In genomic region chr15:85496146-85496545, GRCh38 we compare ENCODE assay signal across 20 cellular contexts.
DNase-seq lines count a peak whose midpoint lies in the region; ATAC-seq, FAIRE-seq and TF ChIP-seq lines count a peak whose summit lies in the region.
"Had no signal": no experiment of that assay in that cellular context is flagged by ENCODE, and none has a peak within 500 bp of the region (broad histone marks: within the 10 kb centered on the region; RNA-seq: fewer than 3 reads in every experiment).

No MANE protein-coding gene starts in this region.

- no TSS peak for BruUV-seq in mammary epithelial cell (replicated peaks; lab: Mats Ljungman, UMichigan)

- H3K27me3 ChIP-seq in OCI-LY1 (ENCODE audit: insufficient read depth, low read length) (no peaks in the 10 kb centered on the region), esophagus squamous epithelium (no peaks in the 10 kb centered on the region), smooth muscle cell (ENCODE audit: low read depth) (no peaks in the 10 kb centered on the region), mammary epithelial cell (ENCODE audit: insufficient read depth, low read length) (no peaks in the 10 kb centered on the region)
- H3K27me3 ChIP-seq: BLaER1, Peyer's patch had no signal

- intact Hi-C loops in esophagus squamous epithelium (cut with DNase I) (no loop called here), mammary epithelial cell (cut with micrococcal nuclease) (no loop called here)

- H4K20me1 ChIP-seq in OCI-LY1 (ENCODE audit: insufficient read depth, low read length) (no peaks in the 10 kb centered on the region), smooth muscle cell (ENCODE audit: low read depth) (peaks cover 53% of the 10 kb centered on the region), mammary epithelial cell (ENCODE audit: insufficient read depth, low read length) (no peaks in the 10 kb centered on the region)

- no peaks in the 10 kb centered on the region for H3K36me3 ChIP-seq in OCI-LY1 (ENCODE audit: insufficient read depth, low read length)
- no peaks in the 10 kb centered on the region for H3K36me3 ChIP-seq in esophagus squamous epithelium
- H3K36me3 ChIP-seq in smooth muscle cell (ENCODE audit: low read depth) = no peaks in the 10 kb centered on the region
- no peaks in the 10 kb centered on the region for H3K36me3 ChIP-seq in mammary epithelial cell (ENCODE audit: insufficient read depth, low read length)
- H3K36me3 ChIP-seq: BLaER1, Peyer's patch had no signal

- H3K4me2 ChIP-seq in OCI-LY1 (ENCODE audit: low read length) (peak overlapping the region; percentile 34; the same call in 1 of the 2 replicates), smooth muscle cell (peak overlapping the region; percentile 18), mammary epithelial cell (ENCODE audit: insufficient read depth, low read depth, low read length) (no peak overlapping the region)
- H3K4me2 ChIP-seq: GM23338 had no signal

- H3K4me3 ChIP-seq in OCI-LY1 (ENCODE audit: low read depth, low read length, poor library complexity, severe bottlenecking) (no peak overlapping the region), esophagus squamous epithelium (no peak overlapping the region), smooth muscle cell (no peak overlapping the region), mammary epithelial cell (replicated peaks in 1 of 3; ENCODE audit: insufficient read depth in 1 of 3, low read depth in 2 of 3, low read length in 3 of 3) (no peak overlapping the region)
- H3K4me3 ChIP-seq: BLaER1, GM12878, GM23338, K562, Peyer's patch had no signal

- H3K9me2 ChIP-seq in OCI-LY1 (ENCODE audit: low read depth, low read length) = no peaks in the 10 kb centered on the region

- H3K27ac ChIP-seq in OCI-LY1 (ENCODE audit: low read depth, low read length, poor library complexity, severe bottlenecking) (peak overlapping the region; percentile 59), esophagus squamous epithelium (peak overlapping the region in 3 of 4 donors; percentile 35 to 84 (median 78)), smooth muscle cell (ENCODE audit: low read depth) (peak overlapping the region; percentile 92), mammary epithelial cell (ENCODE audit: insufficient read depth, low read depth, low read length) (no peak overlapping the region)
- H3K27ac ChIP-seq: BLaER1 had no signal

- no peak for TF ChIP-seq CTCF in OCI-LY1 (IDR thresholded peaks at IDR 0.05; ENCODE audit: low read length)
- no peak for TF ChIP-seq CTCF in esophagus squamous epithelium (IDR thresholded peaks at IDR 0.05)
- TF ChIP-seq CTCF in smooth muscle cell (IDR thresholded peaks at IDR 0.05; ENCODE audit: borderline replicate concordance, insufficient read depth, poor library complexity, severe bottlenecking) = no peak
- no peak for TF ChIP-seq CTCF in mammary epithelial cell (conservative IDR thresholded peaks at IDR 0.05 in 1 of 2, IDR thresholded peaks at IDR 0.05 in 1 of 2; ENCODE audit: extremely low read depth in 1 of 2, insufficient read depth in 1 of 2, low read depth in 1 of 2, low read length in 2 of 2)

- TF ChIP-seq POLR2A in esophagus squamous epithelium (IDR thresholded peaks at IDR 0.05) = no peak

- in situ Hi-C loops in mammary epithelial cell (cut with MboI; ENCODE audit: low sequenced_read_pairs in 2 of 2) = loop anchor here in 1 of 2 donors (25.0 kb wide), 1 partner anchor 184 kb away; no protein-coding TSS in a partner anchor

- H3K4me1 ChIP-seq in OCI-LY1 (ENCODE audit: insufficient read depth, low read length, severe bottlenecking) (peaks cover 90% of the 10 kb centered on the region), esophagus squamous epithelium (peaks cover 13 to 73% (median 13%) of the 10 kb centered on the region in 3 donors), smooth muscle cell (ENCODE audit: low read depth) (peaks cover 44% of the 10 kb centered on the region), mammary epithelial cell (ENCODE audit: insufficient read depth, low read length) (peaks cover 19% of the 10 kb centered on the region)

- 0 out of 2 replicates have a peak, but pooled peaks cover 6% of the 10 kb centered on the region for H3K79me2 ChIP-seq in OCI-LY1 (ENCODE audit: insufficient read depth, low read length)
- H3K79me2 ChIP-seq in smooth muscle cell (ENCODE audit: low read depth) = peaks cover 84% of the 10 kb centered on the region
- peaks cover 93% of the 10 kb centered on the region for H3K79me2 ChIP-seq in mammary epithelial cell (ENCODE audit: insufficient read depth, low read length)

- dilution Hi-C loops in mammary epithelial cell (cut with HindIII; ENCODE audit: low sequenced_read_pairs) = no loop called here

- no peak for FAIRE-seq in frontal cortex (lab: Jason Lieb, UNC)
- FAIRE-seq: GM12878, GM18507, K562 had no signal

- CTCF ChIA-PET in mammary epithelial cell (lab: Charles Lee; ENCODE audit: low non-redundant PET) = interaction anchor here (0.6 kb wide), 1 partner anchor 113 kb away, joined by 3 read pairs; no protein-coding TSS in a partner anchor

- no peaks in the 10 kb centered on the region for H3K9me3 ChIP-seq in OCI-LY1 (ENCODE audit: low read length)
- no peaks in the 10 kb centered on the region for H3K9me3 ChIP-seq in esophagus squamous epithelium
- H3K9me3 ChIP-seq in smooth muscle cell (replicated peaks; ENCODE audit: low read depth) = no peaks in the 10 kb centered on the region
- no peaks in the 10 kb centered on the region for H3K9me3 ChIP-seq in mammary epithelial cell (replicated peaks; ENCODE audit: insufficient read depth, low read length)
- H3K9me3 ChIP-seq: BLaER1, Peyer's patch had no signal

- H3F3A ChIP-seq in OCI-LY1 (ENCODE audit: insufficient read depth, low read length) (no peaks in the 10 kb centered on the region), smooth muscle cell (ENCODE audit: low read depth) (peaks cover 8% of the 10 kb centered on the region)

- ATAC-seq in HG02852 (IDR thresholded peaks at IDR 0.05; ENCODE audit: unreplicated experiment) = no peak
- ATAC-seq: GM12878, GM23338, K562 had no signal

- DNase-seq in NCI-H82 (lab: John Stamatoyannopoulos, UW) (peak; percentile 71), NCI-H82 treated with DMSO at 0.1 percent for 48 hours (lab: John Stamatoyannopoulos, UW; ENCODE audit: unreplicated experiment) (no peak), esophagus squamous epithelium (lab: John Stamatoyannopoulos, UW) (no peak), smooth muscle cell (lab: John Stamatoyannopoulos, UW; ENCODE audit: unreplicated experiment) (no peak), frontal cortex (ENCODE audit: low spot score in 2 of 2) (no peak), mammary epithelial cell (no peak)
- DNase-seq: 8988T; CD8-positive, alpha-beta memory T cell; GDM1; NCI-H2081 treated with DMSO at 0.1 percent for 48 hours; NCI-H510A treated with DMSO at 0.1 percent for 48 hours; Peyer's patch; SHP77 had no signal

- no peak overlapping the region; the same call in 1 of the 2 replicates for H3K9ac ChIP-seq in OCI-LY1 (ENCODE audit: low read length)
- H3K9ac ChIP-seq in smooth muscle cell (ENCODE audit: low read depth) = no peak overlapping the region
- no peak overlapping the region for H3K9ac ChIP-seq in mammary epithelial cell (ENCODE audit: insufficient read depth, low read length)
- H3K9ac ChIP-seq: BLaER1 had no signal

- no peak overlapping the region for H2AFZ ChIP-seq in OCI-LY1 (ENCODE audit: low read length)
- H2AFZ ChIP-seq in smooth muscle cell (ENCODE audit: low read depth) = no peak overlapping the region
- H2AFZ ChIP-seq in mammary epithelial cell (ENCODE audit: low read depth, low read length) = no peak overlapping the region
- H2AFZ ChIP-seq: GM23338 had no signal

- WGBS in esophagus squamous epithelium, 2 donors = 69 to 73% methylated on average over 8 of the region's 8 CpGs
- WGBS in smooth muscle cell (ENCODE audit: low lambda C conversion rate) = 32% methylated on average over 8 of the region's 8 CpGs
- 99% methylated on average over 8 of the region's 8 CpGs for WGBS in mammary epithelial cell (ENCODE audit: low coverage, missing lambda C conversion rate)
